ENCODE assay signal across 19 cellular contexts in the genomic region with DNA sequence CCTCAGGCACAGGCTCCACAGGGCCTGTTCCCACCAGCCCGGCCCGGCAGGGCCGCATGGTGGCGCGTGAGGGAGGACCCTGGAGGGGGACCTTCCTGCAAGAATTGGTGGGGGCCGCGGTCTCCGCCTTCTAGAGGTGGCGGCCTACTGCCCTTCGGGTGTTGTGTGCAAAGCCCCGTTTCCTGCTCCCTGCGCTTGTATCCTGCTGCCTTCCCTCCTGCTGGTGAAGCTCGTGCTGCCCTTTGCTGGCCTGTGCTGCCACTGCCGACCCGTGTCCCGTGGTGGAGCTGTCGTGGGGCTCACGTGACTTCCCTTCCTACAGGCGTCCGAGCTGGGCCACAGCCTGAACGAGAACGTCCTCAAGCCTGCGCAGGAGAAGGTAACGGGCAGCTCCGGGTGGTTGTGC. TPM values are rescaled to one million over a fixed set of nuclear protein-coding genes. Genes with fewer than 3 reads are reported as not detected.
A peak's percentile ranks its signal among the peaks of the same experiment; 100 is the strongest.
DNase-seq lines count a peak whose midpoint lies in the region; ATAC-seq and TF ChIP-seq lines count a peak whose summit lies in the region.
"Had no signal": no experiment of that assay in that cellular context is flagged by ENCODE, and none has a peak within 500 bp of the region (broad histone marks: within the 10 kb centered on the region; RNA-seq: fewer than 3 reads in every experiment).

No MANE protein-coding gene starts in this region.

- peaks cover 47% of the 10 kb centered on the region for H3K36me3 Mint-ChIP-seq in CD4-positive, alpha-beta T cell (ENCODE audit: low read depth)
- H3K36me3 Mint-ChIP-seq in activated B cell treated with CpG ODN at 0.5 μM for 24 hours (ENCODE audit: low read depth), result peaks cover 53% of the 10 kb centered on the region

- H3K4me1 Mint-ChIP-seq in CD4-positive, alpha-beta T cell (ENCODE audit: low read depth), result peaks cover 4% of the 10 kb centered on the region
- no peaks in the 10 kb centered on the region for H3K4me1 Mint-ChIP-seq in activated B cell treated with CpG ODN at 0.5 μM for 24 hours

- peak overlapping the region; percentile 92 for H3K4me2 ChIP-seq in DOHH2 (ENCODE audit: low read length)

- no peaks in the 10 kb centered on the region for H3K9me2 ChIP-seq in DOHH2 (replicated peaks; ENCODE audit: control insufficient read depth, low read length)

- no CpG with 5 or more reads among the region's 25 CpGs for WGBS in gastroesophageal sphincter (ENCODE audit: low coverage in 1 of 2), 2 donors

- no peaks in the 10 kb centered on the region; the same call in 1 of the 2 replicates for H4K20me1 ChIP-seq in DOHH2 (ENCODE audit: control insufficient read depth, insufficient read depth, low read depth, low read length)

- CTCF ChIA-PET in CD4-positive, alpha-beta T cell (lab: Charles Lee), result no interaction called here
- CTCF ChIA-PET in activated B cell treated with CpG ODN at 0.5 μM for 24 hours (lab: Charles Lee), result no interaction called here

- no peak for TF ChIP-seq EP300 in gastroesophageal sphincter (IDR thresholded peaks at IDR 0.05)

- peak overlapping the region; percentile 76 for H3K4me3 ChIP-seq in DOHH2 (ENCODE audit: low read length)
- H3K4me3 ChIP-seq in gastroesophageal sphincter, result no peak overlapping the region
- H3K4me3 ChIP-seq: right atrium auricular region had no signal

- no peak for DNase-seq in CD4-positive, alpha-beta T cell
- DNase-seq in activated B cell treated with CpG ODN at 0.5 μM for 24 hours (no peak), left colon (no peak)
- DNase-seq: anterior cingulate cortex; Calu3; hypothalamus; IMR-90; left ventricle myocardium superior; NCI-H146; NCI-H69; RPMI8226; stimulated activated CD4-positive, alpha-beta T cell treated with anti-CD3 and anti-CD28 coated beads, Interleukin-4, amount 100 ng/mL, for 24 hours had no signal

- peaks cover 3% of the 10 kb centered on the region; the same call in 1 of the 2 replicates for H3K79me2 ChIP-seq in DOHH2 (ENCODE audit: control insufficient read depth, low read length)

- no peaks in the 10 kb centered on the region for H3F3A ChIP-seq in DOHH2 (ENCODE audit: control insufficient read depth, insufficient read depth)

- peak overlapping the region; percentile 84 for H3K4me3 Mint-ChIP-seq in CD4-positive, alpha-beta T cell
- H3K4me3 Mint-ChIP-seq in activated B cell treated with CpG ODN at 0.5 μM for 24 hours, result no peak overlapping the region
- H3K4me3 Mint-ChIP-seq: nephron had no signal

- no peaks in the 10 kb centered on the region for H3K27me3 ChIP-seq in CD4-positive, alpha-beta T cell (ENCODE audit: control insufficient read depth, insufficient read depth, low read length)
- H3K27me3 ChIP-seq in DOHH2 (ENCODE audit: control insufficient read depth, low read length), result no peaks in the 10 kb centered on the region
- no peaks in the 10 kb centered on the region for H3K27me3 ChIP-seq in gastroesophageal sphincter
- H3K27me3 ChIP-seq: right atrium auricular region had no signal

- no peaks in the 10 kb centered on the region for H3K9me3 Mint-ChIP-seq in CD4-positive, alpha-beta T cell
- no peaks in the 10 kb centered on the region for H3K9me3 Mint-ChIP-seq in activated B cell treated with CpG ODN at 0.5 μM for 24 hours
- H3K9me3 Mint-ChIP-seq: nephron had no signal

- peak; percentile 8 for ATAC-seq in CD4-positive, alpha-beta T cell (ENCODE audit: poor library complexity)
- ATAC-seq in activated B cell treated with CpG ODN at 0.5 μM for 24 hours (ENCODE audit: low read depth) (no peak), gastroesophageal sphincter (peak; percentile 21), GM19452 (IDR thresholded peaks at IDR 0.05; ENCODE audit: unreplicated experiment) (no peak), left colon (no peak), GM21717 (IDR thresholded peaks at IDR 0.05; ENCODE audit: unreplicated experiment) (no peak)
- ATAC-seq: left ventricle myocardium superior had no signal

- no peak for TF ChIP-seq CTCF in CD4-positive, alpha-beta T cell (IDR thresholded peaks at IDR 0.05)
- TF ChIP-seq CTCF in DOHH2 (IDR thresholded peaks at IDR 0.05; ENCODE audit: low read depth, low read length, poor library complexity, severe bottlenecking) (no peak), activated B cell treated with CpG ODN at 0.5 μM for 24 hours (IDR thresholded peaks at IDR 0.05) (no peak), gastroesophageal sphincter (IDR thresholded peaks at IDR 0.05) (no peak)

- POLR2A ChIA-PET in CD4-positive, alpha-beta T cell (lab: Charles Lee), result interaction anchor here (1.2 to 2.5 kb wide), 2 partner anchors 11 to 13 kb away, joined by 3 to 10 read pairs; a partner anchor contains a TSS
- POLR2A ChIA-PET in activated B cell treated with CpG ODN at 0.5 μM for 24 hours (lab: Charles Lee), result no interaction called here

- H3K27ac ChIP-seq in CD4-positive, alpha-beta T cell (ENCODE audit: low read depth, low read length), result no peak overlapping the region
- H3K27ac ChIP-seq in DOHH2 (ENCODE audit: low read depth, low read length) (peak overlapping the region; percentile 74), gastroesophageal sphincter (no peak overlapping the region)
- H3K27ac ChIP-seq: right atrium auricular region had no signal

- no peak for TF ChIP-seq POLR2A in gastroesophageal sphincter (IDR thresholded peaks at IDR 0.05)

- H3K4me1 ChIP-seq in DOHH2 (ENCODE audit: control insufficient read depth, low read length) (peaks cover 16% of the 10 kb centered on the region), gastroesophageal sphincter (no peaks in the 10 kb centered on the region)
- H3K4me1 ChIP-seq: right atrium auricular region had no signal

- intact Hi-C loops in CD4-positive, alpha-beta T cell (cut with DNase I, micrococcal nuclease), result no loop called here
- intact Hi-C loops in activated B cell treated with CpG ODN at 0.5 μM for 24 hours (cut with micrococcal nuclease), result no loop called here
- intact Hi-C loops in left colon (cut with DNase I, micrococcal nuclease), result no loop called here

- no peaks in the 10 kb centered on the region for H3K27me3 Mint-ChIP-seq in CD4-positive, alpha-beta T cell
- no peaks in the 10 kb centered on the region for H3K27me3 Mint-ChIP-seq in activated B cell treated with CpG ODN at 0.5 μM for 24 hours

- H3K36me3 ChIP-seq in DOHH2 (ENCODE audit: control insufficient read depth, low read length) (peaks cover 28% of the 10 kb centered on the region; the same call in 1 of the 2 replicates), gastroesophageal sphincter (peaks cover 0 to 99% of the 10 kb centered on the region in 2 donors)

- H3K27ac Mint-ChIP-seq in CD4-positive, alpha-beta T cell, result no peak overlapping the region
- peak overlapping the region; percentile 50 for H3K27ac Mint-ChIP-seq in activated B cell treated with CpG ODN at 0.5 μM for 24 hours
- H3K27ac Mint-ChIP-seq: nephron had no signal

- H3K9me3 ChIP-seq in CD4-positive, alpha-beta T cell (ENCODE audit: control insufficient read depth, low read length), result no peaks in the 10 kb centered on the region
- no peaks in the 10 kb centered on the region for H3K9me3 ChIP-seq in DOHH2 (ENCODE audit: control insufficient read depth, insufficient read depth, low read length)
- H3K9me3 ChIP-seq in gastroesophageal sphincter, result no peaks in the 10 kb centered on the region
- H3K9me3 ChIP-seq: right atrium auricular region had no signal

RNA-seq across cellular contexts. Expression of a gene that starts 8.4 kb away (rescaled TPM):
- under 1 TPM in 1 of 2 experiments, not detected in 1; 0.03 TPM for total RNA-seq in CD4-positive, alpha-beta T cell
- total RNA-seq in activated B cell treated with CpG ODN at 0.5 μM for 24 hours (not detected in 2 replicates), gastroesophageal sphincter (not detected), left colon (not detected)
- total RNA-seq: Calu3, IMR-90, left ventricle myocardium superior, right atrium auricular region had no signal

RNA-seq across cellular contexts. Expression of a gene that starts 11.9 kb away (rescaled TPM):
- 100 to 1,000 TPM; 120 TPM for total RNA-seq in CD4-positive, alpha-beta T cell
- total RNA-seq in activated B cell treated with CpG ODN at 0.5 μM for 24 hours (72.4 and 85.8 TPM in 2 replicates), gastroesophageal sphincter (10 to 100 TPM; 35.0 to 50.1 (median 45.2) TPM), left colon (10 to 100 TPM; 67.4 to 95.2 TPM)

RNA-seq across cellular contexts. Expression of a gene that starts 30.3 kb away (rescaled TPM):
- total RNA-seq in CD4-positive, alpha-beta T cell, result not detected
- total RNA-seq in activated B cell treated with CpG ODN at 0.5 μM for 24 hours, result not detected in 2 replicates
- 1 to 10 TPM in 1 of 4 donors, not detected in 3; 2.3 TPM for total RNA-seq in gastroesophageal sphincter
- total RNA-seq in left colon, result under 1 TPM in 1 of 2 donors, not detected in 1; 0.27 TPM
- total RNA-seq: Calu3, H4, IMR-90, left ventricle myocardium superior, right atrium auricular region had no signal

RNA-seq across cellular contexts. Expression of a gene that starts 48.8 kb away (rescaled TPM):
- total RNA-seq in CD4-positive, alpha-beta T cell, result not detected
- total RNA-seq in activated B cell treated with CpG ODN at 0.5 μM for 24 hours (not detected in 2 replicates), gastroesophageal sphincter (not detected), left colon (under 1 TPM in 1 of 2 donors, not detected in 1; 0.25 TPM)
- total RNA-seq: IMR-90, left ventricle myocardium superior, right atrium auricular region had no signal

Comparison
In these comparisons a context has a peak if more than half of its experiments do, and no peak if none do; other contexts are left out.
1. ATAC-seq: peak in CD4-positive, alpha-beta T cell (single experiment) and gastroesophageal sphincter (single experiment); none in activated B cell treated with CpG ODN at 0.5 μM for 24 hours (single experiment), GM19452 (single experiment), left colon (single experiment) and GM21717 (single experiment).